ENCODE assay signal across 15 cellular contexts in genomic region chr16:88830250-88830649, GRCh38. TPM values are rescaled to one million over a fixed set of nuclear protein-coding genes. Genes with fewer than 3 reads are reported as not detected.
"Had no signal": no experiment of that assay in that cellular context is flagged by ENCODE, and none has a peak within 500 bp of the region (broad histone marks: within the 10 kb centered on the region; RNA-seq: fewer than 3 reads in every experiment).

No MANE protein-coding gene starts in this region.

- H3K27me3 ChIP-seq: pancreas had no signal

- ATAC-seq: activated naive CD8-positive, alpha-beta T cell treated with anti-CD3 and anti-CD28 coated beads, Interleukin-2, amount 50 U/mL, for 24 hours; natural killer cell treated with Interleukin-12 subunit alpha and Interleukin-12 subunit beta and Interleukin-15 and Interleukin-18, amount 100 ng/mL, for 72 hours; stimulated activated effector memory CD8-positive, alpha-beta T cell treated with anti-CD3 and anti-CD28 coated beads, Interleukin-12 subunit alpha, Interleukin-12 subunit beta, amount 100 ng/mL, for 72 hours had no signal

- H3K27ac ChIP-seq: pancreas, WERI-Rb-1 had no signal

- H3K4me2 ChIP-seq: SK-N-SH had no signal

- H3K4me3 ChIP-seq: pancreas had no signal

- H3K9me2 ChIP-seq: SK-N-SH had no signal

- DNase-seq: activated CD4-positive, alpha-beta T cell treated with anti-CD3 and anti-CD28 coated beads for 48 hours; activated naive CD4-positive, alpha-beta T cell treated with Interleukin-2 at 50 U/mL for 16 hours; activated naive CD8-positive, alpha-beta T cell treated with anti-CD3 and anti-CD28 coated beads, Interleukin-2, amount 50 U/mL, for 24 hours; immature natural killer cell; left cardiac atrium; retina; SK-N-SH; T-helper 1 cell; WERI-Rb-1 had no signal

- H3K36me3 ChIP-seq: pancreas, WERI-Rb-1 had no signal

- H3K9me3 ChIP-seq: pancreas, SK-N-SH had no signal

- H3K4me1 ChIP-seq: pancreas had no signal

RNA-seq across cellular contexts. Expression of gene PABPN1L, which starts 36.2 kb away (rescaled TPM):
- total RNA-seq: epithelial cell of proximal tubule; glomerular endothelial cell; left cardiac atrium; natural killer cell treated with Interleukin-12 subunit alpha and Interleukin-12 subunit beta and Interleukin-15 and Interleukin-18, amount 100 ng/mL, for 72 hours; ureter had no signal
- polyA plus RNA-seq: immature natural killer cell, SK-N-SH had no signal
